In the genomic region with DNA sequence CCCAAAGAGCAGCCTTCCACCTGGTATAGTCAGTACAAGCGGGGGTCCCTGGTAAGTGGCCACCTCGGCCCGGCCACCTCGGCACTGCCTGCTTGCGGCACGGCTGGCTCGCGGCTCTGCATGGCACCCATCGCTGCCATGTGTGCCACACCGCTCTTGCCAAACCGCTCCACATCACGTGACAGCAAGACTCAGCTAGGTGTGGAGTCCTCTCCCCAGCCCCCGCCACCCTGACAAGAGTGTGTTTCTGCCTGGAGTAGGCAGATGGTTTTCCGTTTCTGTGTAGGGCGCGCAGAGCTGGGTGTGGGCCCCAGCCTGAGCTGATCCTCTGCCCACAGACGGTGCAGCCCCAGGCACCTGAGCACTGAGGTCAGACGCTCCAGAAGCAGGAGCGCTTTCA, we compare ENCODE assay signal across 18 cellular contexts. TPM values are rescaled to one million over a fixed set of nuclear protein-coding genes. Genes with fewer than 3 reads are reported as not detected.
A peak's percentile ranks its signal among the peaks of the same experiment; 100 is the strongest.
DNase-seq lines count a peak whose midpoint lies in the region; ATAC-seq and TF ChIP-seq lines count a peak whose summit lies in the region.
"Had no signal": no experiment of that assay in that cellular context is flagged by ENCODE, and none has a peak within 500 bp of the region (broad histone marks: within the 10 kb centered on the region; RNA-seq: fewer than 3 reads in every experiment).

No MANE protein-coding gene starts in this region.

- H3K27me3 Mint-ChIP-seq in brain (no peaks in the 10 kb centered on the region), mesothelial cell of epicardium (ENCODE audit: low read depth) (no peaks in the 10 kb centered on the region)
- H3K27me3 Mint-ChIP-seq in activated naive CD8-positive, alpha-beta T cell treated with anti-CD3 and anti-CD28 coated beads, Interleukin-2, amount 50 U/mL, for 24 hours = peaks cover 1% of the 10 kb centered on the region
- H3K27me3 Mint-ChIP-seq: CD8-positive, alpha-beta memory T cell had no signal

- H3K9me3 ChIP-seq in esophagus squamous epithelium = no peaks in the 10 kb centered on the region
- H3K9me3 ChIP-seq: BLaER1 treated with 17β-estradiol and CSF1 and Interleukin-3, amounts not matched to agents 10 nM and 100 nM had no signal

- no peak overlapping the region for H3K4me3 Mint-ChIP-seq in brain
- H3K4me3 Mint-ChIP-seq in mesothelial cell of epicardium = no peak overlapping the region
- H3K4me3 Mint-ChIP-seq in activated naive CD8-positive, alpha-beta T cell treated with anti-CD3 and anti-CD28 coated beads, Interleukin-2, amount 50 U/mL, for 24 hours = no peak overlapping the region
- H3K4me3 Mint-ChIP-seq: CD8-positive, alpha-beta memory T cell had no signal

- TF ChIP-seq POLR2A in esophagus squamous epithelium (IDR thresholded peaks at IDR 0.05) = no peak

- peaks cover 0 to 49% (median 0%) of the 10 kb centered on the region in 3 donors for H3K36me3 ChIP-seq in esophagus squamous epithelium

- H3K27ac ChIP-seq in esophagus squamous epithelium = no peak overlapping the region
- H3K27ac ChIP-seq: BLaER1 treated with 17β-estradiol and CSF1 and Interleukin-3, amounts not matched to agents 10 nM and 100 nM; RWPE1 had no signal

- DNase-seq in DMS 273 treated with DMSO at 0.1 percent for 48 hours (lab: John Stamatoyannopoulos, UW) (peak; percentile 13), NCI-H524 (lab: John Stamatoyannopoulos, UW) (peak; percentile 59 to 89), occipital lobe (lab: John Stamatoyannopoulos, UW) (peak; percentile 43), mesothelial cell of epicardium (ENCODE audit: low spot score in 2 of 2, unreplicated experiment in 2 of 2) (no peak), cortex of kidney (lab: John Stamatoyannopoulos, UW) (no peak), esophagus squamous epithelium (lab: John Stamatoyannopoulos, UW) (no peak)
- no peak for DNase-seq in activated naive CD8-positive, alpha-beta T cell treated with anti-CD3 and anti-CD28 coated beads, Interleukin-2, amount 50 U/mL, for 24 hours
- DNase-seq: CD8-positive, alpha-beta memory T cell; DMS79; H7; NCI-H1417 treated with DMSO at 0.1 percent for 48 hours; NCI-H2029 treated with DMSO at 0.1 percent for 48 hours; PC-3 had no signal

- no peaks in the 10 kb centered on the region for H3K9me3 Mint-ChIP-seq in brain
- H3K9me3 Mint-ChIP-seq in mesothelial cell of epicardium = no peaks in the 10 kb centered on the region
- no peaks in the 10 kb centered on the region for H3K9me3 Mint-ChIP-seq in activated naive CD8-positive, alpha-beta T cell treated with anti-CD3 and anti-CD28 coated beads, Interleukin-2, amount 50 U/mL, for 24 hours
- H3K9me3 Mint-ChIP-seq: CD8-positive, alpha-beta memory T cell had no signal

- intact Hi-C loops in esophagus squamous epithelium (cut with DNase I) = no loop called here

- H3K36me3 Mint-ChIP-seq in brain = no peaks in the 10 kb centered on the region
- H3K36me3 Mint-ChIP-seq in mesothelial cell of epicardium = peaks cover 16% of the 10 kb centered on the region
- H3K36me3 Mint-ChIP-seq in activated naive CD8-positive, alpha-beta T cell treated with anti-CD3 and anti-CD28 coated beads, Interleukin-2, amount 50 U/mL, for 24 hours (ENCODE audit: low read depth) = no peaks in the 10 kb centered on the region
- H3K36me3 Mint-ChIP-seq: CD8-positive, alpha-beta memory T cell had no signal

- no peaks in the 10 kb centered on the region for H3K27me3 ChIP-seq in esophagus squamous epithelium

- peak overlapping the region in 3 of 5 experiments; percentile 22 to 93 (median 32) for H3K27ac Mint-ChIP-seq in brain
- no peak overlapping the region for H3K27ac Mint-ChIP-seq in mesothelial cell of epicardium
- H3K27ac Mint-ChIP-seq in activated naive CD8-positive, alpha-beta T cell treated with anti-CD3 and anti-CD28 coated beads, Interleukin-2, amount 50 U/mL, for 24 hours = no peak overlapping the region

- no peak for ATAC-seq in activated naive CD8-positive, alpha-beta T cell treated with anti-CD3 and anti-CD28 coated beads, Interleukin-2, amount 50 U/mL, for 24 hours
- ATAC-seq: PC-3 had no signal

- no peaks in the 10 kb centered on the region for H3K4me1 Mint-ChIP-seq in brain
- no peaks in the 10 kb centered on the region for H3K4me1 Mint-ChIP-seq in mesothelial cell of epicardium
- no peaks in the 10 kb centered on the region for H3K4me1 Mint-ChIP-seq in activated naive CD8-positive, alpha-beta T cell treated with anti-CD3 and anti-CD28 coated beads, Interleukin-2, amount 50 U/mL, for 24 hours
- H3K4me1 Mint-ChIP-seq: CD8-positive, alpha-beta memory T cell had no signal

- TF ChIP-seq CTCF in brain (conservative IDR thresholded peaks at IDR 0.05) (no peak), mesothelial cell of epicardium (IDR thresholded peaks at IDR 0.05; ENCODE audit: unreplicated experiment) (no peak), esophagus squamous epithelium (IDR thresholded peaks at IDR 0.05) (no peak)

- 81 to 89% methylated on average over 5 to 15 of the region's 19 CpGs for WGBS in esophagus squamous epithelium, 2 donors

- peaks cover 0 to 9% (median 0%) of the 10 kb centered on the region in 3 donors for H3K4me1 ChIP-seq in esophagus squamous epithelium

- no peak overlapping the region for H3K4me3 ChIP-seq in esophagus squamous epithelium
- H3K4me3 ChIP-seq: BLaER1 treated with 17β-estradiol and CSF1 and Interleukin-3, amounts not matched to agents 10 nM and 100 nM had no signal

RNA-seq across cellular contexts. Expression of a gene that starts 50.5 kb away (rescaled TPM):
- polyA plus RNA-seq in brain (ENCODE audit: insufficient read depth, low read depth, low replicate concordance) = not detected
- total RNA-seq in occipital lobe = not detected
- total RNA-seq in mesothelial cell of epicardium = not detected in 3 replicates
- not detected for total RNA-seq in esophagus squamous epithelium
- total RNA-seq: CD8-positive, alpha-beta memory T cell; H7; MCF 10A; NCI-H460; PC-3 had no signal
- polyA plus RNA-seq: CD8-positive, alpha-beta memory T cell had no signal

Comparison
In these comparisons a context has a peak if more than half of its experiments do, and no peak if none do; other contexts are left out.
1. DNase-seq: peak in DMS 273 treated with DMSO at 0.1 percent for 48 hours (single experiment), NCI-H524 (2 of 2) and occipital lobe (single experiment); none in mesothelial cell of epicardium (0 of 2), activated naive CD8-positive, alpha-beta T cell treated with anti-CD3 and anti-CD28 coated beads, Interleukin-2, amount 50 U/mL, for 24 hours (single experiment), cortex of kidney (single experiment) and esophagus squamous epithelium (single experiment).
2. H3K27ac Mint-ChIP-seq: peak in brain (3 of 5); none in mesothelial cell of epicardium (single experiment) and activated naive CD8-positive, alpha-beta T cell treated with anti-CD3 and anti-CD28 coated beads, Interleukin-2, amount 50 U/mL, for 24 hours (single experiment).